In genomic region chr6:16712250-16712930, GRCh38 we compare ENCODE assay signal across 8 cellular contexts.
DNase-seq lines count a peak whose midpoint lies in the region; ATAC-seq and TF ChIP-seq lines count a peak whose summit lies in the region.

No MANE protein-coding gene starts in this region.

- H3K27me3 Mint-ChIP-seq in central memory CD8-positive, alpha-beta T cell, result no peaks in the 10 kb centered on the region
- H3K27me3 Mint-ChIP-seq in nephron progenitor cell (ENCODE audit: low read depth, poor library complexity), result peaks cover 4% of the 10 kb centered on the region

- peak; percentile 77 for ATAC-seq in GM21576 (IDR thresholded peaks at IDR 0.05; ENCODE audit: unreplicated experiment)
- peak; percentile 80 for ATAC-seq in central memory CD8-positive, alpha-beta T cell (replicated peaks; ENCODE audit: extremely low read depth, poor library complexity, severe bottlenecking)

- DNase-seq in GM10248 (ENCODE audit: extremely low spot score) (peak; percentile 31), NAMALWA (ENCODE audit: low spot score) (peak; percentile 53), nephron progenitor cell (no peak), NCI-H2227 treated with DMSO at 0.1 percent for 48 hours (lab: John Stamatoyannopoulos, UW) (no peak), inferior parietal cortex (ENCODE audit: extremely low spot score) (no peak), middle frontal gyrus (ENCODE audit: extremely low spot score, low spot score) (no peak)
- no peak for DNase-seq in central memory CD8-positive, alpha-beta T cell (ENCODE audit: low spot score in 2 of 2)

- peak overlapping the region; percentile 90 for H3K27ac Mint-ChIP-seq in central memory CD8-positive, alpha-beta T cell (ENCODE audit: low read depth)
- H3K27ac Mint-ChIP-seq in nephron progenitor cell, result peak overlapping the region; percentile 57

- TF ChIP-seq CTCF in GM10248 (IDR thresholded peaks at IDR 0.05; ENCODE audit: control extremely low read depth, extremely low read depth, low read depth, missing control alignments) (no peak), nephron progenitor cell (IDR thresholded peaks at IDR 0.05) (no peak)

- peaks cover 39% of the 10 kb centered on the region for H3K4me1 Mint-ChIP-seq in central memory CD8-positive, alpha-beta T cell
- H3K4me1 Mint-ChIP-seq in nephron progenitor cell, result peaks cover 14% of the 10 kb centered on the region

- POLR2A ChIA-PET in GM10248 (lab: Yijun Ruan, JAX), result interaction anchor here (0.5 kb wide), 1 partner anchor 317 kb away, joined by 4 read pairs; no protein-coding TSS in a partner anchor

- no peaks in the 10 kb centered on the region for H3K9me3 Mint-ChIP-seq in central memory CD8-positive, alpha-beta T cell
- H3K9me3 Mint-ChIP-seq in nephron progenitor cell, result no peaks in the 10 kb centered on the region

- CTCF ChIA-PET in GM10248 (lab: Yijun Ruan, JAX), result interaction anchor here (1.1 to 1.6 kb wide), 6 partner anchors 9 to 40 kb away, joined by 3 to 6 read pairs (median 3); no protein-coding TSS in a partner anchor

- peaks cover 12% of the 10 kb centered on the region for H3K36me3 Mint-ChIP-seq in central memory CD8-positive, alpha-beta T cell (ENCODE audit: insufficient read depth)
- no peaks in the 10 kb centered on the region for H3K36me3 Mint-ChIP-seq in nephron progenitor cell (ENCODE audit: low read depth)

- H3K4me3 Mint-ChIP-seq in central memory CD8-positive, alpha-beta T cell, result peak overlapping the region; percentile 68
- H3K4me3 Mint-ChIP-seq in nephron progenitor cell, result no peak overlapping the region

Comparison
In these comparisons a context has a peak if more than half of its experiments do, and no peak if none do; other contexts are left out.
1. DNase-seq: peak in GM10248 (single experiment) and NAMALWA (single experiment); none in central memory CD8-positive, alpha-beta T cell (0 of 2), nephron progenitor cell (single experiment), NCI-H2227 treated with DMSO at 0.1 percent for 48 hours (single experiment), inferior parietal cortex (single experiment) and middle frontal gyrus (single experiment).